9 cellular contexts compared by ENCODE assay signal in the genomic region with DNA sequence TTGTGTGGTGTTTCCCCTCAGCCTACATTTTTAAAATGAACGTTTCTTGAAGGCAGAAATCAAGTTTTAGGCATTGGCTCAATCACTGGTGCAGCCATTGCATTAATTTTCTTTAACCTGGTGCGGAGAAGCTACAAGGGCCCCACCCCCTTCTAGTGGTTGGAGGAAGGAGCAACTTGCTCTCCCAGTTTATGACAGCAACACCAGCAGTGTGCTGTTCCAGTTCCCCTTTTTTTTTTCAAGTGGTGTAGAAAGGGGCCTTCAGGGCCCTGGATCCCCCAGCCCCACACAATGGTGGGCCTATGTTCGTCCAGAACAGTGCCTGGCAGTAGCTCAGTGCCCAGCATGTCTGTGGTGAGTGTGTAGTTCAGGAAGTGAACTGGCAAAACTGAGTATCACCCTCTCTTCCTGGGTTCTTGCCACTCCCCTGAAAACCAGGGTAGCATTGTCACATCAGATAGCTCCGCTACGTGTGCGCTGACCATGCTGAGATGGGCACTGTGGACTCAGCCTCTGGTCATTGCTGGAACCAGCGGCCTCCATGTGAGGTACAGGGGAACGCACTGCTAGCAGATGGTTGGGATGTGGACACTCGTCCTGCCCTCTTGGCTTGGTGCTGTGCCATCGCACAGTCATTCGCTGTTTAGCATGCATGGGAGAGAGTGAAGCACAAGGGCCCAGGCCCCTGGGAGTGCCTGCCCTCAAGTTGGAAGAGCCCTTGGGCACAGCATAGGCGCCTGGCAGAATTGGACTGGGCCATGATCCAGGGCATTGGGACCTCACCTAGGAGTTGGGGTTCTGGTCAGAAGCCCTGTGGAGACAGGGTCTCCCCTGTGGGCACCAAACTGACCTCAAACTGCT. TPM values are rescaled to one million over a fixed set of nuclear protein-coding genes. Genes with fewer than 3 reads are reported as not detected.
DNase-seq lines count a peak whose midpoint lies in the region; ATAC-seq and TF ChIP-seq lines count a peak whose summit lies in the region.
"Had no signal": no experiment of that assay in that cellular context is flagged by ENCODE, and none has a peak within 500 bp of the region (broad histone marks: within the 10 kb centered on the region; RNA-seq: fewer than 3 reads in every experiment).

No MANE protein-coding gene starts in this region.

- H3K9me3 Mint-ChIP-seq in activated T-cell treated with anti-CD3 and anti-CD28 coated beads, Interleukin-2, amount 50 U/mL, for 72 hours: peaks cover 0 to 4% of the 10 kb centered on the region in 2 donors

- no peak for DNase-seq in activated T-cell treated with anti-CD3 and anti-CD28 coated beads, Interleukin-2, amount 50 U/mL, for 72 hours
- DNase-seq in mesenchymal stem cell (no peak), GM10248 (ENCODE audit: extremely low spot score) (no peak), NCI-H526 treated with DMSO at 0.1 percent for 48 hours (lab: John Stamatoyannopoulos, UW) (no peak)

- no peak overlapping the region for H4K91ac ChIP-seq in mesenchymal stem cell (ENCODE audit: low read length)

- H3K4me3 Mint-ChIP-seq in activated T-cell treated with anti-CD3 and anti-CD28 coated beads, Interleukin-2, amount 50 U/mL, for 72 hours: peak overlapping the region; percentile 72 to 76

- no peak overlapping the region for H2BK120ac ChIP-seq in mesenchymal stem cell (ENCODE audit: low read depth, low read length)

- peaks cover 25% of the 10 kb centered on the region for H3K36me3 ChIP-seq in ACC112 (ENCODE audit: insufficient read depth, low read length)
- H3K36me3 ChIP-seq in mesenchymal stem cell (ENCODE audit: control insufficient read depth in 1 of 2, insufficient read depth in 2 of 2, low read depth in 1 of 2, low read length in 2 of 2): peaks cover 48 to 52% of the 10 kb centered on the region in 2 experiments

- TF ChIP-seq CTCF in GM10248 (IDR thresholded peaks at IDR 0.05; ENCODE audit: control extremely low read depth, extremely low read depth, low read depth, missing control alignments): no peak

- WGBS in mesenchymal stem cell: 96% methylated on average over 12 of the region's 12 CpGs

- no peak overlapping the region for H2BK12ac ChIP-seq in mesenchymal stem cell (ENCODE audit: low read length in 2 of 2)

- peaks cover 100% of the 10 kb centered on the region for H3K79me2 ChIP-seq in ACC112 (ENCODE audit: control insufficient read depth, insufficient read depth, low read length, unreplicated experiment)

- no peaks in the 10 kb centered on the region for H3K79me1 ChIP-seq in mesenchymal stem cell (replicated peaks; ENCODE audit: low read length, poor library complexity, severe bottlenecking)

- no peak overlapping the region for H2AK5ac ChIP-seq in mesenchymal stem cell (ENCODE audit: low read length, severe bottlenecking)

- H3K9me3 ChIP-seq in mesenchymal stem cell (ENCODE audit: control insufficient read depth, low read length): peaks cover 6% of the 10 kb centered on the region

- no peak overlapping the region for H3K14ac ChIP-seq in mesenchymal stem cell (ENCODE audit: low read length in 2 of 2)

- H4K8ac ChIP-seq in mesenchymal stem cell (ENCODE audit: low read length): no peak overlapping the region

- H3K4me1 ChIP-seq in ACC112 (ENCODE audit: control insufficient read depth, insufficient read depth, low read length, unreplicated experiment) (peaks cover 64% of the 10 kb centered on the region), mesenchymal stem cell (ENCODE audit: control insufficient read depth, insufficient read depth, low read depth, low read length) (peaks cover 56% of the 10 kb centered on the region)

- no peak overlapping the region for H3K4me2 ChIP-seq in mesenchymal stem cell (ENCODE audit: low read length, poor library complexity, severe bottlenecking)

- H3K23ac ChIP-seq in mesenchymal stem cell (ENCODE audit: low read length in 2 of 2): no peak overlapping the region

- peak overlapping the region; percentile 36 for H3K27ac Mint-ChIP-seq in activated T-cell treated with anti-CD3 and anti-CD28 coated beads, Interleukin-2, amount 50 U/mL, for 72 hours

- H3K4ac ChIP-seq in mesenchymal stem cell (ENCODE audit: low read depth in 1 of 2, low read length in 2 of 2): no peak overlapping the region

- H3K4me3 ChIP-seq in ACC112 (ENCODE audit: low read depth, low read length) (peak overlapping the region; percentile 12; the same call in 1 of the 2 replicates), mesenchymal stem cell (ENCODE audit: insufficient read depth in 1 of 2, low read depth in 1 of 2, low read length in 2 of 2) (peak overlapping the region in 1 of 2 experiments; percentile 22)
- H3K4me3 ChIP-seq: lung had no signal

- no peak overlapping the region for H2BK15ac ChIP-seq in mesenchymal stem cell (ENCODE audit: low read depth, poor library complexity, severe bottlenecking)

- no peaks in the 10 kb centered on the region for H3K27me3 Mint-ChIP-seq in activated T-cell treated with anti-CD3 and anti-CD28 coated beads, Interleukin-2, amount 50 U/mL, for 72 hours (ENCODE audit: low read depth)

- peak overlapping the region; percentile 26 for H3K9ac ChIP-seq in mesenchymal stem cell (ENCODE audit: low read length)

- ATAC-seq in HG03342 (IDR thresholded peaks at IDR 0.05; ENCODE audit: unreplicated experiment): peak; percentile 41
- ATAC-seq in activated T-cell treated with anti-CD3 and anti-CD28 coated beads, Interleukin-2, amount 50 U/mL, for 72 hours (replicated peaks in 1 of 2): no peak
- no peak for ATAC-seq in GM18858 (IDR thresholded peaks at IDR 0.05; ENCODE audit: unreplicated experiment)
- ATAC-seq in HG03196 (IDR thresholded peaks at IDR 0.05; ENCODE audit: unreplicated experiment): no peak

- H3K4me1 Mint-ChIP-seq in activated T-cell treated with anti-CD3 and anti-CD28 coated beads, Interleukin-2, amount 50 U/mL, for 72 hours (ENCODE audit: low read depth): peaks cover 75% of the 10 kb centered on the region

- POLR2A ChIA-PET in GM10248 (lab: Yijun Ruan, JAX): interaction anchor here (0.7 to 1.7 kb wide), 3 partner anchors 9 to 301 kb away, joined by 3 to 6 read pairs (median 4); no protein-coding TSS in a partner anchor

- H3K27ac ChIP-seq in ACC112 (ENCODE audit: low read depth, low read length) (peak overlapping the region; percentile 89; the same call in 1 of the 2 replicates), mesenchymal stem cell (ENCODE audit: low read length, poor library complexity, severe bottlenecking) (no peak overlapping the region)

- H3K27me3 ChIP-seq in ACC112 (ENCODE audit: insufficient read depth, low read length): no peaks in the 10 kb centered on the region
- no peaks in the 10 kb centered on the region for H3K27me3 ChIP-seq in mesenchymal stem cell (ENCODE audit: control insufficient read depth in 1 of 2, insufficient read depth in 1 of 2, low read length in 2 of 2)

- H3K18ac ChIP-seq in mesenchymal stem cell (ENCODE audit: low read depth in 1 of 2, low read length in 2 of 2): no peak overlapping the region

- H2BK5ac ChIP-seq in mesenchymal stem cell (ENCODE audit: low read depth, low read length, poor library complexity, severe bottlenecking): no peak overlapping the region

- CTCF ChIA-PET in GM10248 (lab: Yijun Ruan, JAX): interaction anchor here (1.1 to 2.6 kb wide), 4 partner anchors 10 to 85 kb away, joined by 3 to 7 read pairs (median 5); no protein-coding TSS in a partner anchor

- H2AFZ ChIP-seq in ACC112 (ENCODE audit: low read length, unreplicated experiment) (no peak overlapping the region), mesenchymal stem cell (ENCODE audit: low read depth, low read length) (no peak overlapping the region)

- peaks cover 23 to 39% of the 10 kb centered on the region in 2 donors for H3K36me3 Mint-ChIP-seq in activated T-cell treated with anti-CD3 and anti-CD28 coated beads, Interleukin-2, amount 50 U/mL, for 72 hours (ENCODE audit: insufficient read depth in 2 of 2)

RNA-seq across cellular contexts. Expression of a gene that starts 7.2 kb away (rescaled TPM):
- 100 to 1,000 TPM; 327 to 369 TPM for total RNA-seq in activated T-cell treated with anti-CD3 and anti-CD28 coated beads, Interleukin-2, amount 50 U/mL, for 72 hours
- 366 TPM for polyA plus RNA-seq in mesenchymal stem cell (2013, experiment 1 of 2)
- polyA plus RNA-seq in mesenchymal stem cell (2013, experiment 2 of 2): 367 TPM

RNA-seq across cellular contexts. Expression of a gene that starts 13.4 kb away (rescaled TPM):
- 10 to 100 TPM; 18.2 to 27.3 TPM for total RNA-seq in activated T-cell treated with anti-CD3 and anti-CD28 coated beads, Interleukin-2, amount 50 U/mL, for 72 hours
- 10.8 TPM for polyA plus RNA-seq in mesenchymal stem cell (2013, experiment 1 of 2)
- polyA plus RNA-seq in mesenchymal stem cell (2013, experiment 2 of 2): 11.6 TPM

RNA-seq across cellular contexts. Expression of a gene that starts 19.3 kb away (rescaled TPM):
- 10 to 100 TPM; 36.1 to 36.7 TPM for total RNA-seq in activated T-cell treated with anti-CD3 and anti-CD28 coated beads, Interleukin-2, amount 50 U/mL, for 72 hours
- 49.1 TPM for polyA plus RNA-seq in mesenchymal stem cell (2013, experiment 1 of 2)
- polyA plus RNA-seq in mesenchymal stem cell (2013, experiment 2 of 2): 50.1 TPM

RNA-seq across cellular contexts. Expression of a gene that starts 50.3 kb away (rescaled TPM):
- 100 to 1,000 TPM; 130 to 148 TPM for total RNA-seq in activated T-cell treated with anti-CD3 and anti-CD28 coated beads, Interleukin-2, amount 50 U/mL, for 72 hours
- polyA plus RNA-seq in mesenchymal stem cell (2013, experiment 1 of 2): 218 TPM
- 225 TPM for polyA plus RNA-seq in mesenchymal stem cell (2013, experiment 2 of 2)

RNA-seq across cellular contexts. Expression of a gene that starts 60.0 kb away (rescaled TPM):
- under 1 TPM; 0.77 to 0.93 TPM for total RNA-seq in activated T-cell treated with anti-CD3 and anti-CD28 coated beads, Interleukin-2, amount 50 U/mL, for 72 hours
- 0.33 TPM for polyA plus RNA-seq in mesenchymal stem cell (2013, experiment 1 of 2)
- polyA plus RNA-seq in mesenchymal stem cell (2013, experiment 2 of 2): 0.37 TPM
